27 cellular contexts compared by ENCODE assay signal in the genomic region with DNA sequence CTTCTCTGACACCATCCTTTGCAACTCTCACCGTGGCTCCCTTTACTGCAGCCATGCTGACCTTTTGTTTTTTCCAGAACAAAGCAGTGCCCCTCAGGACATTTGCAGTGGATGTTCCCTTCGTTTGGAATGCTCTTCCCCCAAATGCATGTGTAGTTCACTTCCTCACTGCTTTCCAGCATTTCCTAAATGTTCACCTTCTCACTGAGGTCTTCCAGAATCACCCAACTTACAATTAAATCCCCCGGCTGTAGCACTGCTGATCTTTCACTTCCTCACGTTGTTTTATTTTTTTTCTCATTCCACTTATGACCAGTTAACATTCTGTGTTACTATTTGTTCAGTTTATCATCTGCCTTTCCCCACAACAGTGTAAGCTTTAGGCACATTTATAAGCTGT.
"Had no signal": no experiment of that assay in that cellular context is flagged by ENCODE, and none has a peak within 500 bp of the region (broad histone marks: within the 10 kb centered on the region; RNA-seq: fewer than 3 reads in every experiment).

No MANE protein-coding gene starts in this region.

- H3K27ac Mint-ChIP-seq: activated CD8-positive, alpha-beta memory T cell treated with anti-CD3 and anti-CD28 coated beads, Interleukin-2, amount 10 ng/mL, durations not matched to agents 7 days and 5 days; activated naive CD4-positive, alpha-beta T cell treated with anti-CD3 and anti-CD28 coated beads, Interleukin-2, amount 50 U/mL, for 72 hours; activated naive CD8-positive, alpha-beta T cell treated with anti-CD3 and anti-CD28 coated beads, Interleukin-2, amount 50 U/mL, for 24 hours; activated T-cell treated with anti-CD3 and anti-CD28 coated beads, Interleukin-2, amount 50 U/mL, for 24 hours; IgD-negative memory B cell had no signal

- DNase-seq: activated CD4-positive, alpha-beta T cell treated with anti-CD3 and anti-CD28 coated beads for 4 hours; activated CD8-positive, alpha-beta memory T cell treated with anti-CD3 and anti-CD28 coated beads, Interleukin-2, amount 10 ng/mL, durations not matched to agents 7 days and 5 days; activated effector memory CD4-positive, alpha-beta T cell treated with anti-CD3 and anti-CD28 coated beads, Interleukin-2, amount 50 U/mL, for 16 hours; activated naive CD4-positive, alpha-beta T cell treated with Interleukin-2 at 50 U/mL for 16 hours; activated naive CD8-positive, alpha-beta T cell treated with anti-CD3 and anti-CD28 coated beads, Interleukin-2, amount 50 U/mL, for 24 hours; activated T-cell treated with anti-CD3 and anti-CD28 coated beads, Interleukin-2, amount 50 U/mL, for 24 hours; amniotic stem cell; body of pancreas; KG1; NCI-H1092 treated with DMSO at 0.1 percent for 48 hours; NCI-H1417 treated with DMSO at 0.1 percent for 48 hours; NCI-H1694 treated with DMSO at 0.1 percent for 48 hours; NCI-H2029 treated with DMSO at 0.1 percent for 48 hours; NCI-H510A treated with DMSO at 0.1 percent for 48 hours; NCI-H69; NK-92 treated with Interleukin-12 subunit alpha and Interleukin-12 subunit beta, amount 100 ng/mL, for 24 hours; Peyer's patch; Right ventricle myocardium superior; SJCRH30; SK-N-SH; T-helper 1 cell; WERI-Rb-1 had no signal

- H3K4me1 ChIP-seq: Peyer's patch, SJCRH30 had no signal

- H3K27me3 Mint-ChIP-seq: activated CD8-positive, alpha-beta memory T cell treated with anti-CD3 and anti-CD28 coated beads, Interleukin-2, amount 10 ng/mL, durations not matched to agents 7 days and 5 days; activated naive CD8-positive, alpha-beta T cell treated with anti-CD3 and anti-CD28 coated beads, Interleukin-2, amount 50 U/mL, for 24 hours; activated T-cell treated with anti-CD3 and anti-CD28 coated beads, Interleukin-2, amount 50 U/mL, for 24 hours; IgD-negative memory B cell had no signal

- H3K4me3 Mint-ChIP-seq: activated CD8-positive, alpha-beta memory T cell treated with anti-CD3 and anti-CD28 coated beads, Interleukin-2, amount 10 ng/mL, durations not matched to agents 7 days and 5 days; activated naive CD8-positive, alpha-beta T cell treated with anti-CD3 and anti-CD28 coated beads, Interleukin-2, amount 50 U/mL, for 24 hours; activated T-cell treated with anti-CD3 and anti-CD28 coated beads, Interleukin-2, amount 50 U/mL, for 24 hours; IgD-negative memory B cell had no signal

- H3K27me3 ChIP-seq: ascending aorta, body of pancreas, Peyer's patch, SJCRH30 had no signal

- ATAC-seq: activated CD4-positive, CD25-positive, alpha-beta regulatory T cell treated with anti-CD3 and anti-CD28 coated beads, Interleukin-2, amount 50 U/mL, for 24 hours; activated CD8-positive, alpha-beta memory T cell treated with anti-CD3 and anti-CD28 coated beads, Interleukin-2, amount 10 ng/mL, durations not matched to agents 7 days and 5 days; activated naive CD4-positive, alpha-beta T cell treated with anti-CD3 and anti-CD28 coated beads, Interleukin-2, amount 50 U/mL, for 72 hours; activated naive CD8-positive, alpha-beta T cell treated with anti-CD3 and anti-CD28 coated beads, Interleukin-2, amount 50 U/mL, for 24 hours; body of pancreas had no signal

- H3K4me3 ChIP-seq: ascending aorta, body of pancreas, Peyer's patch, SJCRH30 had no signal

- H3K4me2 ChIP-seq: SK-N-SH had no signal

- H3K4me1 Mint-ChIP-seq: activated CD8-positive, alpha-beta memory T cell treated with anti-CD3 and anti-CD28 coated beads, Interleukin-2, amount 10 ng/mL, durations not matched to agents 7 days and 5 days; activated naive CD8-positive, alpha-beta T cell treated with anti-CD3 and anti-CD28 coated beads, Interleukin-2, amount 50 U/mL, for 24 hours; IgD-negative memory B cell had no signal

- H3K9ac ChIP-seq: SK-N-SH had no signal

- H3K9me3 Mint-ChIP-seq: activated T-cell treated with anti-CD3 and anti-CD28 coated beads, Interleukin-2, amount 50 U/mL, for 24 hours; IgD-negative memory B cell had no signal

- H3K36me3 Mint-ChIP-seq: activated CD8-positive, alpha-beta memory T cell treated with anti-CD3 and anti-CD28 coated beads, Interleukin-2, amount 10 ng/mL, durations not matched to agents 7 days and 5 days; activated naive CD4-positive, alpha-beta T cell treated with anti-CD3 and anti-CD28 coated beads, Interleukin-2, amount 50 U/mL, for 72 hours; IgD-negative memory B cell had no signal

- H3K9me3 ChIP-seq: ascending aorta, body of pancreas, Peyer's patch, SJCRH30, SK-N-SH had no signal

- H3K36me3 ChIP-seq: ascending aorta, Peyer's patch, SJCRH30, WERI-Rb-1 had no signal

- H3K27ac ChIP-seq: ascending aorta, body of pancreas, Peyer's patch, RWPE1, SJCRH30, WERI-Rb-1 had no signal
